In genomic region chr7:97117372-97118188, GRCh38 we compare ENCODE assay signal across 8 cellular contexts. TPM values are rescaled to one million over a fixed set of nuclear protein-coding genes. Genes with fewer than 3 reads are reported as not detected.
DNase-seq lines count a peak whose midpoint lies in the region; ATAC-seq, FAIRE-seq and TF ChIP-seq lines count a peak whose summit lies in the region.

TSS of gene SDHAF3 (plus strand) at chr7:97117698. CDS start at chr7:97117724, 26 bp downstream.

- ATAC-seq in GM19043 (IDR thresholded peaks at IDR 0.05; ENCODE audit: low read depth, unreplicated experiment) (peak; percentile 89), HG03378 (IDR thresholded peaks at IDR 0.05; ENCODE audit: unreplicated experiment) (peak; percentile 92)

- peak within 1 kb of the TSS; percentile 84 to 99 for H3K9ac ChIP-seq in kidney (ENCODE audit: low read length in 2 of 2)

- intact Hi-C loops in kidney (cut with DNase I): no loop called here

- no peaks in the 10 kb centered on the region for H3K9me3 ChIP-seq in kidney (ENCODE audit: control insufficient read depth in 1 of 2, low read length in 2 of 2)

- peak within 1 kb of the TSS; percentile 39 to 79 for H3K27ac ChIP-seq in kidney (ENCODE audit: low read depth in 2 of 2, low read length in 2 of 2)

- H3K4me3 ChIP-seq in kidney (ENCODE audit: low read length in 2 of 2): peak within 1 kb of the TSS; percentile 99 to 100

- H3K36me3 ChIP-seq in kidney (ENCODE audit: control insufficient read depth in 1 of 2, insufficient read depth in 2 of 2, low read length in 2 of 2): no peaks in the 10 kb centered on the region

- peak; percentile 32 for FAIRE-seq in kidney (lab: Jason Lieb, UNC)

- DNase-seq in Ammon's horn (ENCODE audit: low spot score) (peak; percentile 96), NCI-H460 (ENCODE audit: extremely low read depth, low read depth) (peak; percentile 98), cerebellum (ENCODE audit: low spot score) (peak; percentile 88), kidney (peak; percentile 99)
- peak; percentile 97 for DNase-seq in activated CD4-positive, CD25-positive, alpha-beta regulatory T cell treated with anti-CD3 and anti-CD28 coated beads, Interleukin-2, amount 50 U/mL, for 72 hours
- peak; percentile 98 for DNase-seq in stimulated activated CD4-positive, alpha-beta T cell treated with anti-CD3 and anti-CD28 coated beads, Interleukin-15, amount 100 ng/mL, for 24 hours

- peak; percentile 20 for TF ChIP-seq CTCF in kidney (IDR thresholded peaks at IDR 0.05; ENCODE audit: borderline replicate concordance, extremely low read depth, insufficient read depth)

- peaks cover 0 to 3% of the 10 kb centered on the region in 2 donors for H3K4me1 ChIP-seq in kidney (ENCODE audit: control insufficient read depth in 1 of 2, insufficient read depth in 1 of 2, low read depth in 1 of 2, low read length in 2 of 2)

RNA-seq across cellular contexts. Expression of gene SDHAF3, which starts in this region (rescaled TPM):
- total RNA-seq in NCI-H460 (2014; rRNA removed; shearing (Covaris generic)): 30.5 and 37.3 TPM in 2 replicates
- 38.1 and 48.8 TPM in 2 replicates for polyA plus RNA-seq in NCI-H460 (2014; cell fraction: nucleus; rRNA removed)
- total RNA-seq in cerebellum (13.0 TPM), kidney (17.2 TPM)
- polyA plus RNA-seq in kidney (ENCODE audit: insufficient read depth, low read depth, low replicate concordance): 22.2 TPM

Comparison
In these comparisons a context has a peak if more than half of its experiments do, and no peak if none do; other contexts are left out.
1. Peak in every context shown above with its lines: DNase-seq, ATAC-seq, H3K4me3 ChIP-seq and H3K27ac ChIP-seq.